Comparison of ENCODE assay signal across 9 cellular contexts in genomic region chr14:52268191-52269061, GRCh38.
DNase-seq lines count a peak whose midpoint lies in the region; TF ChIP-seq lines count a peak whose summit lies in the region.
"Had no signal": no experiment of that assay in that cellular context is flagged by ENCODE, and none has a peak within 500 bp of the region (broad histone marks: within the 10 kb centered on the region; RNA-seq: fewer than 3 reads in every experiment).

No MANE protein-coding gene starts in this region.

- in situ Hi-C loops in astrocyte of the cerebellum (cut with HindIII; ENCODE audit: low sequenced_read_pairs): no loop called here

- peak overlapping the region; percentile 24 for H3K4me3 ChIP-seq in astrocyte of the cerebellum (ENCODE audit: low read depth, low read length)
- peak overlapping the region; percentile 68 to 72 for H3K4me3 ChIP-seq in stomach smooth muscle (ENCODE audit: low read length in 2 of 2)
- H3K4me3 ChIP-seq: SJSA1 had no signal

- peaks cover 9% of the 10 kb centered on the region for H3K4me1 ChIP-seq in stomach smooth muscle (ENCODE audit: control insufficient read depth, insufficient read depth, low read length)
- H3K4me1 ChIP-seq: SJSA1 had no signal

- H3K36me3 ChIP-seq in stomach smooth muscle (ENCODE audit: control insufficient read depth in 2 of 2, insufficient read depth in 2 of 2, low read length in 2 of 2): no peaks in the 10 kb centered on the region
- H3K36me3 ChIP-seq: SJSA1 had no signal

- peaks cover 10 to 22% of the 10 kb centered on the region in 2 donors for H3K27me3 ChIP-seq in stomach smooth muscle (ENCODE audit: control insufficient read depth in 1 of 2, insufficient read depth in 2 of 2, low read length in 2 of 2)

- DNase-seq in NCI-H1694 treated with DMSO at 0.1 percent for 48 hours (lab: John Stamatoyannopoulos, UW): peak; percentile 3
- no peak for DNase-seq in NCI-H1694 (lab: John Stamatoyannopoulos, UW)
- DNase-seq in astrocyte of the cerebellum (ENCODE audit: low read depth): no peak
- peak; percentile 58 for DNase-seq in left kidney (ENCODE audit: low read depth, low spot score)
- no peak for DNase-seq in OCI-M2 (lab: John Stamatoyannopoulos, UW; ENCODE audit: unreplicated experiment)
- DNase-seq in NCI-H226: no peak
- no peak for DNase-seq in hippocampal formation (lab: John Stamatoyannopoulos, UW)

- no peak for TF ChIP-seq CTCF in astrocyte of the cerebellum (IDR thresholded peaks at IDR 0.05; ENCODE audit: low read depth, low read length, missing control alignments)

- no peaks in the 10 kb centered on the region for H3K9me3 ChIP-seq in stomach smooth muscle (ENCODE audit: control insufficient read depth in 2 of 2, low read length in 2 of 2)

- no peak overlapping the region for H3K27ac ChIP-seq in stomach smooth muscle (ENCODE audit: low read length)
- H3K27ac ChIP-seq: SJSA1 had no signal

- H3K9ac ChIP-seq in stomach smooth muscle (ENCODE audit: low read length in 2 of 2): no peak overlapping the region

Comparison
In these comparisons a context has a peak if more than half of its experiments do, and no peak if none do; other contexts are left out.
1. DNase-seq: peak in NCI-H1694 treated with DMSO at 0.1 percent for 48 hours (single experiment) and left kidney (single experiment); none in NCI-H1694 (single experiment), astrocyte of the cerebellum (single experiment), OCI-M2 (single experiment), NCI-H226 (single experiment) and hippocampal formation (0 of 2).